11 cellular contexts compared by ENCODE assay signal in the genomic region with DNA sequence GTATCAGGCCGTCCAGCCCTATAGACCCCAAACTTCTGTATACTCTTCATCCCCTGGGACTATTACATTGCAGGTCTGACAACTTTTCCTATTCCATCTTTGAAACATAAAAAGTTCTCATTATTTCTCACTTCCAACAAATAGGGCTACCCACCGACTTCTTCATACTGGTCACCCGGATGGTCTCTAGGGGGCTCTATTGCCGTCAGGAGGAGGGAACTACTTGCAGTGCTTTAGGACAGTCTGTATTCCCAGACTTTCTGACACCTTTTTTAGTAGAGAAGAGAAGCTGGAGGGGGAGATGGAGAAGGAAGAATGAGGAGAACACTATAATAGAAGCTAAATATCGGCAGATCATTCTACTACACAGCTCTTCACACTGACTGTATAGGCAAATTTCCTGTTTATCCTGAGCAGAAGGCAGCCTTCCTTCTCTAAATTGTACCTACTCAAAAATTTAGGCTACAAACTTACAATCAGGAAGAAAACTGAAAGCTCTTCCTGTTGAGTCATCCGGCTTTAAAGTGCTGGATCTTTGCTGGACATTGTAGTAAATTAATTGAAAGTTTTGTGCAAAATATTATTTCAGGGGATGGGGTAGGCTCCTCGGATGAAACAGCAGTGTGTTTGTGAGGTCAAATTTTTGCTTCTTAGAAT. TPM values are rescaled to one million over a fixed set of nuclear protein-coding genes. Genes with fewer than 3 reads are reported as not detected.
DNase-seq lines count a peak whose midpoint lies in the region; ATAC-seq and TF ChIP-seq lines count a peak whose summit lies in the region.
"Had no signal": no experiment of that assay in that cellular context is flagged by ENCODE, and none has a peak within 500 bp of the region (broad histone marks: within the 10 kb centered on the region; RNA-seq: fewer than 3 reads in every experiment).

No MANE protein-coding gene starts in this region.

- H3K4me1 ChIP-seq in A673 (ENCODE audit: insufficient read depth, low read length, poor library complexity, severe bottlenecking) (no peaks in the 10 kb centered on the region), GM23338 (ENCODE audit: insufficient read depth) (no peaks in the 10 kb centered on the region)

- H3K36me3 Mint-ChIP-seq in GM23338 (ENCODE audit: low read depth) = no peaks in the 10 kb centered on the region
- peaks cover 7% of the 10 kb centered on the region for H3K36me3 Mint-ChIP-seq in activated naive CD8-positive, alpha-beta T cell treated with anti-CD3 and anti-CD28 coated beads, Interleukin-2, amount 10 ng/mL, durations not matched to agents 7 days and 5 days

- H3K27me3 Mint-ChIP-seq in GM23338 (ENCODE audit: insufficient read depth, low read depth, poor library complexity) = peaks cover 3% of the 10 kb centered on the region
- H3K27me3 Mint-ChIP-seq in activated naive CD8-positive, alpha-beta T cell treated with anti-CD3 and anti-CD28 coated beads, Interleukin-2, amount 10 ng/mL, durations not matched to agents 7 days and 5 days = peaks cover 2% of the 10 kb centered on the region

- peak; percentile 92 for ATAC-seq in GM23338
- no peak for ATAC-seq in activated naive CD8-positive, alpha-beta T cell treated with anti-CD3 and anti-CD28 coated beads, Interleukin-2, amount 10 ng/mL, durations not matched to agents 7 days and 5 days (ENCODE audit: low read depth)
- ATAC-seq in GM21529 (IDR thresholded peaks at IDR 0.05; ENCODE audit: unreplicated experiment) = no peak
- ATAC-seq in HG03342 (IDR thresholded peaks at IDR 0.05; ENCODE audit: unreplicated experiment) = no peak

- CTCF ChIA-PET in A673 (lab: Charles Lee) = no interaction called here

- intact Hi-C loops in A673 (cut with micrococcal nuclease; ENCODE audit: unreplicated experiment) = no loop called here

- H4K20me1 ChIP-seq in GM23338 (replicated peaks; ENCODE audit: insufficient read depth) = no peaks in the 10 kb centered on the region

- H3K4me3 ChIP-seq in A673 (ENCODE audit: low read depth, low read length, poor library complexity, severe bottlenecking) = no peak overlapping the region
- no peak overlapping the region for H3K4me3 ChIP-seq in GM23338
- H3K4me3 ChIP-seq in MG63 = no peak overlapping the region

- H3K27me3 ChIP-seq in A673 (replicated peaks; ENCODE audit: insufficient read depth, low read depth, low read length, poor library complexity) (no peaks in the 10 kb centered on the region), GM23338 (ENCODE audit: insufficient read depth) (no peaks in the 10 kb centered on the region), MG63 (no peaks in the 10 kb centered on the region)

- H3K27ac Mint-ChIP-seq in GM23338 = no peak overlapping the region
- peak overlapping the region; percentile 81 for H3K27ac Mint-ChIP-seq in activated naive CD8-positive, alpha-beta T cell treated with anti-CD3 and anti-CD28 coated beads, Interleukin-2, amount 10 ng/mL, durations not matched to agents 7 days and 5 days

- 0 out of 2 replicates have a peak, but pooled peaks have one; percentile 32 for TF ChIP-seq CTCF in A673 (conservative IDR thresholded peaks at IDR 0.05; ENCODE audit: low read depth, low read length)
- peak; percentile 71 to 76 for TF ChIP-seq CTCF in GM23338 (conservative IDR thresholded peaks at IDR 0.05; ENCODE audit: low read depth in 2 of 2)

- H3K9me3 ChIP-seq in A673 (ENCODE audit: low read depth, low read length, poor library complexity, severe bottlenecking) = no peaks in the 10 kb centered on the region
- no peaks in the 10 kb centered on the region for H3K9me3 ChIP-seq in MG63

- H3K4me1 Mint-ChIP-seq in GM23338 = peaks cover 3% of the 10 kb centered on the region; the same call in 2 of the 3 replicates
- H3K4me1 Mint-ChIP-seq in activated naive CD8-positive, alpha-beta T cell treated with anti-CD3 and anti-CD28 coated beads, Interleukin-2, amount 10 ng/mL, durations not matched to agents 7 days and 5 days = peaks cover 56% of the 10 kb centered on the region

- H3K27ac ChIP-seq in A673 (ENCODE audit: low read depth, low read length, poor library complexity, severe bottlenecking) = no peak overlapping the region
- H3K27ac ChIP-seq in GM23338 (ENCODE audit: low read depth) = no peak overlapping the region

- H3K9me2 ChIP-seq in GM23338 (ENCODE audit: insufficient read depth) = 0 out of 2 replicates have a peak, but pooled peaks cover 7% of the 10 kb centered on the region

- H3K79me2 ChIP-seq in GM23338 (replicated peaks; ENCODE audit: insufficient read depth) = no peaks in the 10 kb centered on the region

- peak overlapping the region; percentile 33 for H2AFZ ChIP-seq in GM23338

- no TSS peak for BruUV-seq in A673 (replicated peaks; lab: Mats Ljungman, UMichigan)

- H3K4me2 ChIP-seq in GM23338 = no peak overlapping the region

- POLR2A ChIA-PET in A673 (lab: Charles Lee; ENCODE audit: low non-redundant PET) = no interaction called here
- POLR2A ChIA-PET in activated naive CD8-positive, alpha-beta T cell treated with anti-CD3 and anti-CD28 coated beads, Interleukin-2, amount 10 ng/mL, durations not matched to agents 7 days and 5 days (lab: Charles Lee) = interaction anchor here (0.8 kb wide), 1 partner anchor 331 kb away, joined by 3 read pairs; the partner anchor contains the start of gene TGFBR3

- no peaks in the 10 kb centered on the region; the same call in 2 of the 3 replicates for H3K9me3 Mint-ChIP-seq in GM23338
- peaks cover 4% of the 10 kb centered on the region for H3K9me3 Mint-ChIP-seq in activated naive CD8-positive, alpha-beta T cell treated with anti-CD3 and anti-CD28 coated beads, Interleukin-2, amount 10 ng/mL, durations not matched to agents 7 days and 5 days

- DNase-seq in A673 (ENCODE audit: low spot score) (peak; percentile 6), GM23338 (ENCODE audit: low spot score) (peak; percentile 57), iris pigment epithelial cell (ENCODE audit: low read depth) (peak; percentile 49), NCI-H446 (lab: John Stamatoyannopoulos, UW) (no peak), MG63 (no peak)
- DNase-seq in activated naive CD8-positive, alpha-beta T cell treated with anti-CD3 and anti-CD28 coated beads, Interleukin-2, amount 10 ng/mL, durations not matched to agents 7 days and 5 days = no peak
- DNase-seq: DMS53, kidney glomerular epithelial cell, NCI-H2171 had no signal

- H3K4me3 Mint-ChIP-seq in GM23338 = no peak overlapping the region
- peak overlapping the region; percentile 41 for H3K4me3 Mint-ChIP-seq in activated naive CD8-positive, alpha-beta T cell treated with anti-CD3 and anti-CD28 coated beads, Interleukin-2, amount 10 ng/mL, durations not matched to agents 7 days and 5 days

- H3K36me3 ChIP-seq in A673 (ENCODE audit: insufficient read depth, low read length, poor library complexity, severe bottlenecking) (no peaks in the 10 kb centered on the region), GM23338 (ENCODE audit: insufficient read depth) (no peaks in the 10 kb centered on the region), MG63 (no peaks in the 10 kb centered on the region)

- H3F3A ChIP-seq in GM23338 (replicated peaks; ENCODE audit: low read depth) = no peaks in the 10 kb centered on the region

TF ChIP-seq in GM23338, 12 proteins besides CTCF, POLR2A, EP300 and RAD21 (continues in another document):
- TF ChIP-seq NANOG (IDR thresholded peaks at IDR 0.05; ENCODE audit: borderline replicate concordance) = no peak
- no peak for TF ChIP-seq ETS1 (IDR thresholded peaks at IDR 0.05)
- TF ChIP-seq REST (IDR thresholded peaks at IDR 0.05; ENCODE audit: unreplicated experiment) = no peak

RNA-seq across cellular contexts. Expression of gene CDC7, which starts 54.6 kb away (rescaled TPM):
- total RNA-seq in A673 (2021) = 29.6 and 34.0 TPM in 2 replicates
- 43.3 and 44.0 TPM in 2 replicates for total RNA-seq in GM23338 (2014; rRNA removed; shearing (Covaris generic))
- 19.0 and 26.6 TPM in 2 replicates for polyA plus RNA-seq in GM23338 (2016; fragmentation: Nextera tagmentation; extraction: Ambion mirVana)
- 10 to 100 TPM; 22.8 to 24.0 TPM for total RNA-seq in activated naive CD8-positive, alpha-beta T cell treated with anti-CD3 and anti-CD28 coated beads, Interleukin-2, amount 10 ng/mL, durations not matched to agents 7 days and 5 days
- 15.9 and 16.1 TPM in 2 replicates for total RNA-seq in MG63 (2014; rRNA removed; shearing (Covaris generic); ENCODE audit: low replicate concordance)

Comparison
In these comparisons a context has a peak if more than half of its experiments do, and no peak if none do; other contexts are left out.
1. DNase-seq: peak in A673 (single experiment), GM23338 (single experiment) and iris pigment epithelial cell (single experiment); none in activated naive CD8-positive, alpha-beta T cell treated with anti-CD3 and anti-CD28 coated beads, Interleukin-2, amount 10 ng/mL, durations not matched to agents 7 days and 5 days (single experiment), NCI-H446 (0 of 2) and MG63 (single experiment).